In genomic region chr22:50267591-50268390, GRCh38 we compare ENCODE assay signal across 8 cellular contexts. TPM values are rescaled to one million over a fixed set of nuclear protein-coding genes. Genes with fewer than 3 reads are reported as not detected.
DNase-seq lines count a peak whose midpoint lies in the region; TF ChIP-seq lines count a peak whose summit lies in the region.

No MANE protein-coding gene starts in this region.

- peaks cover 17% of the 10 kb centered on the region for H3K4me1 Mint-ChIP-seq in CD14-positive monocyte

- peak overlapping the region; percentile 31 to 78 for H3K4me3 Mint-ChIP-seq in CD14-positive monocyte

- H3K36me3 Mint-ChIP-seq in CD14-positive monocyte: peaks cover 2 to 3% of the 10 kb centered on the region in 2 donors

- H3K9me3 Mint-ChIP-seq in CD14-positive monocyte: peaks cover 0 to 30% (median 7%) of the 10 kb centered on the region in 7 donors

- H3K27me3 Mint-ChIP-seq in CD14-positive monocyte (ENCODE audit: low read depth in 3 of 3): peaks cover 53 to 79% (median 63%) of the 10 kb centered on the region in 3 donors

- no peak for DNase-seq in CD14-positive monocyte (ENCODE audit: low spot score)
- peak; percentile 42 to 52 (median 47) for DNase-seq in T-helper 1 cell
- DNase-seq in T47D (ENCODE audit: low read depth in 1 of 2, low spot score in 1 of 2): peak; percentile 73 to 90
- peak; percentile 85 for DNase-seq in left kidney (ENCODE audit: low read depth, low spot score)
- peak; percentile 53 for DNase-seq in stimulated activated naive CD4-positive, alpha-beta T cell treated with Interleukin-2 at 50 U/mL for 16 hours (lab: John Stamatoyannopoulos, UW)
- DNase-seq in NCI-H1105 (lab: John Stamatoyannopoulos, UW): no peak
- DNase-seq in NCI-H1694 treated with DMSO at 0.1 percent for 48 hours (lab: John Stamatoyannopoulos, UW): no peak
- DNase-seq in DMS 273 treated with DMSO at 0.1 percent for 48 hours (lab: John Stamatoyannopoulos, UW): no peak

- TF ChIP-seq CTCF in CD14-positive monocyte (IDR thresholded peaks at IDR 0.05): peak; percentile 27

- intact Hi-C loops in CD14-positive monocyte (cut with micrococcal nuclease): no loop called here

- in situ Hi-C loops in T47D (cut with HindIII; ENCODE audit: low pct_unique_long_range_greater_than_20kb, low sequenced_read_pairs): no loop called here

- H3K27ac Mint-ChIP-seq in CD14-positive monocyte: no peak overlapping the region

RNA-seq across cellular contexts. Expression of gene MAPK11, which starts 2.4 kb away (rescaled TPM):
- not detected for polyA plus RNA-seq in CD14-positive monocyte

RNA-seq across cellular contexts. Expression of gene MAPK12, which starts 6.3 kb away (rescaled TPM):
- under 1 TPM; 0.06 to 0.13 TPM for polyA plus RNA-seq in CD14-positive monocyte

RNA-seq across cellular contexts. Expression of gene HDAC10, which starts 16.7 kb away (rescaled TPM):
- polyA plus RNA-seq in CD14-positive monocyte: 10 to 100 TPM in 1 of 2 donors, 1 to 10 TPM in 1; 9.2 to 13.7 TPM

RNA-seq across cellular contexts. Expression of gene TUBGCP6, which starts 23.0 kb away (rescaled TPM):
- polyA plus RNA-seq in CD14-positive monocyte: 1 to 10 TPM; 3.7 to 4.3 TPM

RNA-seq across cellular contexts. Expression of gene PLXNB2, which starts 39.7 kb away (rescaled TPM):
- 10 to 100 TPM; 38.2 to 70.5 TPM for polyA plus RNA-seq in CD14-positive monocyte

Comparison
In these comparisons a context has a peak if more than half of its experiments do, and no peak if none do; other contexts are left out.
1. DNase-seq: peak in T-helper 1 cell (5 of 5), T47D (2 of 2), left kidney (single experiment) and stimulated activated naive CD4-positive, alpha-beta T cell treated with Interleukin-2 at 50 U/mL for 16 hours (single experiment); none in CD14-positive monocyte (single experiment), NCI-H1105 (single experiment), NCI-H1694 treated with DMSO at 0.1 percent for 48 hours (single experiment) and DMS 273 treated with DMSO at 0.1 percent for 48 hours (single experiment).